ENCODE assay signal across 12 cellular contexts in the genomic region with DNA sequence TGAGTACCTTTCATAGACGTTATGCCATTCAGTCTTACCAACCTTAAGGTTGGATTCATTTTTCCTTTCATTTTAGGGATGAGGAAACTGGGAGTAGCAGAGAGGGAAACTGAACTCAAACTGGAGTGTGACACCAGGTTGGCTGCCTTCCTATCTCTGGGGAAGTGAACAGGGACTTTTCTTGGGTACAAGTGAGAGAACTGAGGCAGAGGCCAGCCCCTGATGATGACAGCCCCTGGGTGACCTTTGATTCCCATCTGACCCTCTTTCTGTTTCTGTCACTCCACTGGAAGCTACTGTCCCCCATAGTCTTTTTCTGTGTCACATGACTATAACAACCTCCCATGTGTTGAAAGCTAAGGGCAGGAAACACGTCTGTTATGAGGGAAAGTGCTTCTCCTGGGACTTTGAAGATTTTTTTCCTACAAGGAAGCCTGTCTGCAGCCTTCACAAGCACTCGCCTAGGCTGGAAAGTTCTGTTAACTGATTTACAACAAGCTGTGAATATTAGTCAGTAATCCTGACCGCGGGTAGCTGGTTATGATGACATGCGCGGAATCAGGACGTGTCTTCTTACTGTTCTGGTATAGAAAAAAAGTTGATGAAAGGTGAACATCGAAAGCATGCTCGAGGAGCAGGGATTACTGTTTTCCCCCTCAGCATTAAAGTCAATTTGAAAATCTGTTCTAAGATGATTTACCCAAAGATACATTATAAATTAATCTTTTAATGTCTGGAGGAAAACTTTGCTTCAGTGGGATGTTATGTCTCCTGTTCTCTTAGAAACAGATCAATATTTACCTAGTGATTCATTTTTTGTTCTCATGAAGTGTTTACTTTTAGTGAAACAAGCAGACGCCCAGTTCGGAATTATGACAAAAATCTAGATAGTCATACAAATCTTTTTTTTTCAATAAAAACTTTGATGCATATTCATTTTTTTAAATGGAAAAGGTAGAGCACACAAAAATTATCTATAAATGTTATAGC. TPM values are rescaled to one million over a fixed set of nuclear protein-coding genes. Genes with fewer than 3 reads are reported as not detected.
DNase-seq lines count a peak whose midpoint lies in the region; ATAC-seq and TF ChIP-seq lines count a peak whose summit lies in the region.
"Had no signal": no experiment of that assay in that cellular context is flagged by ENCODE, and none has a peak within 500 bp of the region (broad histone marks: within the 10 kb centered on the region; RNA-seq: fewer than 3 reads in every experiment).

No MANE protein-coding gene starts in this region.

- H3K9me3 Mint-ChIP-seq in osteocyte (ENCODE audit: unreplicated experiment): no peaks in the 10 kb centered on the region
- H3K9me3 Mint-ChIP-seq: T-helper 2 cell treated with Interferon-gamma antibody and Interleukin-4, amounts not matched to agents 5 μg/mL and 100 μg/mL, for 36 hours had no signal

- in situ Hi-C loops in Caki2 (cut with HindIII; ENCODE audit: low pct_unique_long_range_greater_than_20kb, low sequenced_read_pairs): no loop called here
- in situ Hi-C loops in Panc1 (cut with HindIII; ENCODE audit: low pct_unique_long_range_greater_than_20kb, low sequenced_read_pairs): no loop called here

- H3K9ac ChIP-seq in fibroblast of lung (ENCODE audit: insufficient read depth, low read length): peak overlapping the region; percentile 40

- H3K4me1 ChIP-seq in Panc1 (ENCODE audit: control insufficient read depth, insufficient read depth, low read length): peaks cover 8% of the 10 kb centered on the region
- peaks cover 6% of the 10 kb centered on the region for H3K4me1 ChIP-seq in fibroblast of lung (ENCODE audit: control insufficient read depth, extremely low read depth, insufficient read depth, low read length)
- no peaks in the 10 kb centered on the region for H3K4me1 ChIP-seq in A673 (ENCODE audit: insufficient read depth, low read length, poor library complexity, severe bottlenecking)

- H3K27me3 ChIP-seq in Panc1 (ENCODE audit: control insufficient read depth, insufficient read depth, low read length) (no peaks in the 10 kb centered on the region), fibroblast of lung (ENCODE audit: control insufficient read depth, insufficient read depth, low read length) (no peaks in the 10 kb centered on the region), A673 (replicated peaks; ENCODE audit: insufficient read depth, low read depth, low read length, poor library complexity) (no peaks in the 10 kb centered on the region)

- TF ChIP-seq CTCF in Panc1 (IDR thresholded peaks at IDR 0.05) (no peak), fibroblast of lung (conservative IDR thresholded peaks at IDR 0.05 in 1 of 2, IDR thresholded peaks at IDR 0.05 in 1 of 2; ENCODE audit: low read depth in 1 of 2, low read length in 2 of 2) (no peak), osteocyte (IDR thresholded peaks at IDR 0.05) (no peak), A673 (conservative IDR thresholded peaks at IDR 0.05; ENCODE audit: low read depth, low read length) (no peak)

- BruUV-seq in Panc1 (replicated peaks; lab: Mats Ljungman, UMichigan) (no TSS peak), A673 (replicated peaks; lab: Mats Ljungman, UMichigan) (no TSS peak)

- H3K27ac ChIP-seq in Panc1 (ENCODE audit: low read length): peak overlapping the region; percentile 8; the same call in 1 of the 2 replicates
- H3K27ac ChIP-seq in fibroblast of lung (ENCODE audit: insufficient read depth, low read length): peak overlapping the region; percentile 65
- no peak overlapping the region for H3K27ac ChIP-seq in A673 (ENCODE audit: low read depth, low read length, poor library complexity, severe bottlenecking)

- H3K4me2 ChIP-seq in fibroblast of lung (ENCODE audit: extremely low read depth, insufficient read depth, low read length): peak overlapping the region; percentile 7

- ATAC-seq in Panc1 (peak; percentile 71; the same call in 1 of the 2 replicates), HG03045 (IDR thresholded peaks at IDR 0.05; ENCODE audit: unreplicated experiment) (no peak)

- H3K79me2 ChIP-seq in fibroblast of lung (ENCODE audit: control insufficient read depth, insufficient read depth, low read length): no peaks in the 10 kb centered on the region

- H3K9me3 ChIP-seq in Panc1 (ENCODE audit: control insufficient read depth, insufficient read depth, low read depth, low read length): no peaks in the 10 kb centered on the region
- no peaks in the 10 kb centered on the region for H3K9me3 ChIP-seq in fibroblast of lung (ENCODE audit: control insufficient read depth, insufficient read depth, low read depth, low read length)
- no peaks in the 10 kb centered on the region for H3K9me3 ChIP-seq in A673 (ENCODE audit: low read depth, low read length, poor library complexity, severe bottlenecking)
- H3K9me3 ChIP-seq: HAP-1 had no signal

- H3K36me3 ChIP-seq in Panc1 (ENCODE audit: control insufficient read depth, insufficient read depth, low read length) (0 out of 2 replicates have a peak, but pooled peaks cover 2% of the 10 kb centered on the region), fibroblast of lung (ENCODE audit: control insufficient read depth, insufficient read depth, low read length) (peaks cover 3% of the 10 kb centered on the region), A673 (ENCODE audit: insufficient read depth, low read length, poor library complexity, severe bottlenecking) (no peaks in the 10 kb centered on the region)

- CTCF ChIA-PET in Panc1 (lab: Charles Lee) (no interaction called here), A673 (lab: Charles Lee) (interaction anchor here (0.6 kb wide), 1 partner anchor 56 kb away, joined by 3 read pairs; no protein-coding TSS in a partner anchor)

- intact Hi-C loops in Panc1 (cut with micrococcal nuclease; ENCODE audit: unreplicated experiment) (no loop called here), A673 (cut with micrococcal nuclease; ENCODE audit: unreplicated experiment) (no loop called here)

- no peak overlapping the region for H2AFZ ChIP-seq in fibroblast of lung (ENCODE audit: low read length)

- H3K4me3 ChIP-seq in Panc1 (ENCODE audit: low read depth in 2 of 2, low read length in 2 of 2): peak overlapping the region in 1 of 2 experiments; percentile 7; a peak in 1 of 4 replicates
- no peak overlapping the region for H3K4me3 ChIP-seq in fibroblast of lung (replicated peaks in 1 of 4; ENCODE audit: control extremely low read depth in 1 of 4, insufficient read depth in 1 of 4, low read depth in 3 of 4, low read length in 4 of 4)
- no peak overlapping the region for H3K4me3 ChIP-seq in A673 (ENCODE audit: low read depth, low read length, poor library complexity, severe bottlenecking)
- H3K4me3 ChIP-seq: HAP-1 had no signal

- H3K27me3 Mint-ChIP-seq in osteocyte (ENCODE audit: unreplicated experiment): no peaks in the 10 kb centered on the region

- POLR2A ChIA-PET in Panc1 (lab: Charles Lee): interaction anchor here (0.6 to 0.7 kb wide), 3 partner anchors 47 to 214 kb away, joined by 3 to 4 read pairs (median 3); no protein-coding TSS in a partner anchor
- POLR2A ChIA-PET in A673 (lab: Charles Lee; ENCODE audit: low non-redundant PET): no interaction called here

- H3K36me3 Mint-ChIP-seq in osteocyte (ENCODE audit: unreplicated experiment): peaks cover 39% of the 10 kb centered on the region

- H4K20me1 ChIP-seq in fibroblast of lung (ENCODE audit: control insufficient read depth, extremely low read depth, insufficient read depth, low read length): no peaks in the 10 kb centered on the region

- peak overlapping the region; percentile 31 for H3K4me3 Mint-ChIP-seq in osteocyte (ENCODE audit: unreplicated experiment)
- H3K4me3 Mint-ChIP-seq: T-helper 2 cell treated with Interferon-gamma antibody and Interleukin-4, amounts not matched to agents 5 μg/mL and 100 μg/mL, for 36 hours had no signal

- DNase-seq in Caki2 (ENCODE audit: low read depth): peak; percentile 31
- DNase-seq in Panc1 (ENCODE audit: low read depth, low spot score): peak; percentile 78
- peak; percentile 54 to 76 for DNase-seq in fibroblast of lung (ENCODE audit: low read depth in 2 of 2)
- no peak for DNase-seq in osteocyte (ENCODE audit: extremely low spot score, unreplicated experiment)
- no peak for DNase-seq in inferior parietal cortex (ENCODE audit: extremely low spot score)
- DNase-seq in A673 (ENCODE audit: low spot score): no peak
- no peak for DNase-seq in T-helper 9 cell
- DNase-seq: effector memory CD4-positive, alpha-beta T cell; posterior cingulate gyrus had no signal

- peaks cover 88% of the 10 kb centered on the region for H3K4me1 Mint-ChIP-seq in osteocyte (ENCODE audit: unreplicated experiment)

- H3K27ac Mint-ChIP-seq in osteocyte (ENCODE audit: unreplicated experiment): peak overlapping the region; percentile 96
- H3K27ac Mint-ChIP-seq: T-helper 2 cell treated with Interferon-gamma antibody and Interleukin-4, amounts not matched to agents 5 μg/mL and 100 μg/mL, for 36 hours had no signal

RNA-seq across cellular contexts. Expression of gene ABHD2, which starts 31.5 kb away (rescaled TPM):
- total RNA-seq in Caki2 (2014; rRNA removed; shearing (Covaris generic); ENCODE audit: low replicate concordance): 14.9 and 18.1 TPM in 2 replicates
- 95.0 TPM for total RNA-seq in Panc1 (2021; ENCODE audit: unreplicated experiment)
- 41.2 TPM for polyA plus RNA-seq in Panc1 (2012; ENCODE audit: insufficient read length)
- 42.9 and 84.9 TPM in 2 replicates for total RNA-seq in fibroblast of lung
- polyA plus RNA-seq in fibroblast of lung: 39.5 and 55.3 TPM in 2 replicates
- polyA plus RNA-seq in fibroblast of lung (2012): 25.1 and 29.1 TPM in 2 replicates
- 337 and 341 TPM in 2 replicates for polyA minus RNA-seq in fibroblast of lung (ENCODE audit: low replicate concordance)
- 85.7 and 92.2 TPM in 2 replicates for total RNA-seq in osteocyte
- total RNA-seq in A673 (2021): 43.9 and 52.4 TPM in 2 replicates

Comparison
In these comparisons a context has a peak if more than half of its experiments do, and no peak if none do; other contexts are left out.
1. DNase-seq: peak in Caki2 (single experiment), Panc1 (single experiment) and fibroblast of lung (2 of 2); none in osteocyte (single experiment), inferior parietal cortex (single experiment), A673 (single experiment) and T-helper 9 cell (single experiment).